Comparison of ENCODE assay signal across 14 cellular contexts in genomic region chr1:58392083-58392482, GRCh38.
DNase-seq lines count a peak whose midpoint lies in the region; ATAC-seq, FAIRE-seq and TF ChIP-seq lines count a peak whose summit lies in the region.
"Had no signal": no experiment of that assay in that cellular context is flagged by ENCODE, and none has a peak within 500 bp of the region (broad histone marks: within the 10 kb centered on the region; RNA-seq: fewer than 3 reads in every experiment).

No MANE protein-coding gene starts in this region.

- H3K4me1 ChIP-seq in HUES48 (ENCODE audit: control insufficient read depth, insufficient read depth, low read length), result peaks cover 30% of the 10 kb centered on the region
- H3K4me1 ChIP-seq in SJCRH30, result peaks cover 8% of the 10 kb centered on the region; the same call in 1 of the 2 replicates
- no peaks in the 10 kb centered on the region for H3K4me1 ChIP-seq in pancreas
- peaks cover 22% of the 10 kb centered on the region for H3K4me1 ChIP-seq in osteoblast (ENCODE audit: insufficient read depth, low read length)
- H3K4me1 ChIP-seq: right lobe of liver had no signal

- 71 to 90% methylated on average over 6 of the region's 6 CpGs for WGBS in pancreas, 2 donors

- H3K4me2 ChIP-seq in osteoblast (ENCODE audit: insufficient read depth, low read length), result no peak overlapping the region

- TF ChIP-seq CTCF in pancreas (IDR thresholded peaks at IDR 0.05) (no peak), osteoblast (IDR thresholded peaks at IDR 0.05; ENCODE audit: extremely low read depth, low read depth, low read length) (no peak)

- ATAC-seq in GM18498 (IDR thresholded peaks at IDR 0.05; ENCODE audit: unreplicated experiment) (peak; percentile 77), GM21390 (IDR thresholded peaks at IDR 0.05; ENCODE audit: unreplicated experiment) (peak; percentile 83), pancreas (no peak)

- H3K4me1 Mint-ChIP-seq in immature natural killer cell, result peaks cover 0 to 5% of the 10 kb centered on the region in 2 donors

- H3K27me3 Mint-ChIP-seq in immature natural killer cell (ENCODE audit: low read depth in 3 of 3), result peaks cover 0 to 4% (median 3%) of the 10 kb centered on the region in 3 donors

- no peaks in the 10 kb centered on the region for H3K9me3 Mint-ChIP-seq in immature natural killer cell

- DNase-seq in immature natural killer cell (peak; percentile 61 to 73 (median 63)), SJCRH30 (no peak), RPMI8226 (no peak), pancreas (no peak), osteoblast (ENCODE audit: insufficient read length, low spot score, missing footprints) (no peak)
- DNase-seq: DMS153, foreskin melanocyte, NCI-H2081, right lobe of liver, SIG-M5 had no signal

- H3K9me3 ChIP-seq in HUES48 (ENCODE audit: control insufficient read depth, insufficient read depth, low read length) (no peaks in the 10 kb centered on the region), SJCRH30 (replicated peaks) (no peaks in the 10 kb centered on the region), pancreas (no peaks in the 10 kb centered on the region), osteoblast (ENCODE audit: low read depth, low read length) (no peaks in the 10 kb centered on the region)
- H3K9me3 ChIP-seq: right lobe of liver had no signal

- H2AFZ ChIP-seq in osteoblast (ENCODE audit: low read length), result no peak overlapping the region

- no peak overlapping the region for H3K27ac Mint-ChIP-seq in immature natural killer cell

- H3K4me3 ChIP-seq in HUES48 (ENCODE audit: low read depth, low read length), result no peak overlapping the region
- H3K4me3 ChIP-seq in SJCRH30, result no peak overlapping the region
- H3K4me3 ChIP-seq in pancreas, result no peak overlapping the region
- H3K4me3 ChIP-seq in osteoblast (ENCODE audit: insufficient read depth, low read length), result no peak overlapping the region
- H3K4me3 ChIP-seq: lung, right lobe of liver had no signal

- no peaks in the 10 kb centered on the region for H4K20me1 ChIP-seq in osteoblast (ENCODE audit: insufficient read depth, low read length)

- FAIRE-seq in pancreas (lab: Jason Lieb, UNC), result no peak

- H3K79me2 ChIP-seq in osteoblast (ENCODE audit: insufficient read depth, low read length), result no peaks in the 10 kb centered on the region

- H3K27ac ChIP-seq in HUES48 (ENCODE audit: low read depth, low read length) (peak overlapping the region; percentile 18), SJCRH30 (no peak overlapping the region), pancreas (no peak overlapping the region), osteoblast (ENCODE audit: low read depth, low read length) (no peak overlapping the region)
- H3K27ac ChIP-seq: right lobe of liver had no signal

- intact Hi-C loops in pancreas (cut with DNase I), result no loop called here

- H3K27me3 ChIP-seq in HUES48 (ENCODE audit: control insufficient read depth, insufficient read depth, low read length), result no peaks in the 10 kb centered on the region
- H3K27me3 ChIP-seq in SJCRH30, result no peaks in the 10 kb centered on the region
- no peaks in the 10 kb centered on the region for H3K27me3 ChIP-seq in pancreas
- no peaks in the 10 kb centered on the region for H3K27me3 ChIP-seq in osteoblast (ENCODE audit: insufficient read depth, low read length)
- H3K27me3 ChIP-seq: right lobe of liver had no signal

- peaks cover 0 to 3% (median 0%) of the 10 kb centered on the region in 3 donors for H3K36me3 Mint-ChIP-seq in immature natural killer cell

- H3K36me3 ChIP-seq in HUES48 (ENCODE audit: control insufficient read depth, insufficient read depth, low read length) (no peaks in the 10 kb centered on the region), SJCRH30 (no peaks in the 10 kb centered on the region), pancreas (no peaks in the 10 kb centered on the region), osteoblast (ENCODE audit: insufficient read depth, low read length) (no peaks in the 10 kb centered on the region)
- H3K36me3 ChIP-seq: right lobe of liver had no signal

- H3K4me3 Mint-ChIP-seq in immature natural killer cell, result no peak overlapping the region

- no peak overlapping the region for H3K9ac ChIP-seq in HUES48 (ENCODE audit: low read depth, low read length)

Comparison
In these comparisons a context has a peak if more than half of its experiments do, and no peak if none do; other contexts are left out.
1. ATAC-seq: peak in GM18498 (single experiment) and GM21390 (single experiment); none in pancreas (0 of 4).
2. DNase-seq: peak in immature natural killer cell (3 of 3); none in SJCRH30 (0 of 2), RPMI8226 (single experiment), pancreas (0 of 6) and osteoblast (single experiment).